Comparison of ENCODE assay signal across 8 cellular contexts in genomic region chr15:63473749-63473998, GRCh38. TPM values are rescaled to one million over a fixed set of nuclear protein-coding genes. Genes with fewer than 3 reads are reported as not detected.
DNase-seq lines count a peak whose midpoint lies in the region; ATAC-seq and TF ChIP-seq lines count a peak whose summit lies in the region.

No MANE protein-coding gene starts in this region.

- 96% methylated on average over 1 of the region's 1 CpG for WGBS in smooth muscle cell (ENCODE audit: low lambda C conversion rate)

- H3K27me3 Mint-ChIP-seq in activated naive CD8-positive, alpha-beta T cell treated with anti-CD3 and anti-CD28 coated beads for 36 hours, result no peaks in the 10 kb centered on the region

- no peak overlapping the region for H3K4me2 ChIP-seq in smooth muscle cell

- peaks cover 46% of the 10 kb centered on the region for H3K4me1 Mint-ChIP-seq in activated naive CD8-positive, alpha-beta T cell treated with anti-CD3 and anti-CD28 coated beads for 36 hours

- H3K27ac Mint-ChIP-seq in activated naive CD8-positive, alpha-beta T cell treated with anti-CD3 and anti-CD28 coated beads for 36 hours, result peak overlapping the region; percentile 84

- H3K9ac ChIP-seq in smooth muscle cell (ENCODE audit: low read depth), result no peak overlapping the region

- ATAC-seq in GM18867 (IDR thresholded peaks at IDR 0.05; ENCODE audit: unreplicated experiment) (peak; percentile 6), HG02759 (IDR thresholded peaks at IDR 0.05; ENCODE audit: unreplicated experiment) (peak; percentile 17)

- peaks cover under 1% of the 10 kb centered on the region for H3K27me3 ChIP-seq in smooth muscle cell (ENCODE audit: low read depth)

- peaks cover 4% of the 10 kb centered on the region for H3K4me1 ChIP-seq in smooth muscle cell (ENCODE audit: low read depth)

- no peaks in the 10 kb centered on the region for H3K36me3 Mint-ChIP-seq in activated naive CD8-positive, alpha-beta T cell treated with anti-CD3 and anti-CD28 coated beads for 36 hours

- no peak for DNase-seq in activated naive CD8-positive, alpha-beta T cell treated with anti-CD3 and anti-CD28 coated beads for 36 hours
- DNase-seq in smooth muscle cell (lab: John Stamatoyannopoulos, UW; ENCODE audit: unreplicated experiment) (no peak), cerebellar cortex (ENCODE audit: low spot score) (no peak), DMS53 (lab: John Stamatoyannopoulos, UW) (no peak), NCI-H1092 treated with DMSO at 0.1 percent for 48 hours (lab: John Stamatoyannopoulos, UW) (no peak), NCI-H2171 treated with DMSO at 0.1 percent for 48 hours (lab: John Stamatoyannopoulos, UW) (no peak)

- no peaks in the 10 kb centered on the region for H3K79me2 ChIP-seq in smooth muscle cell (ENCODE audit: low read depth)

- H2AFZ ChIP-seq in smooth muscle cell (ENCODE audit: low read depth), result no peak overlapping the region

- H3K4me3 ChIP-seq in smooth muscle cell, result no peak overlapping the region

- H3K9me3 ChIP-seq in smooth muscle cell (replicated peaks; ENCODE audit: low read depth), result no peaks in the 10 kb centered on the region

- H3K36me3 ChIP-seq in smooth muscle cell (ENCODE audit: low read depth), result no peaks in the 10 kb centered on the region

- no peak overlapping the region for H3K4me3 Mint-ChIP-seq in activated naive CD8-positive, alpha-beta T cell treated with anti-CD3 and anti-CD28 coated beads for 36 hours

- H4K20me1 ChIP-seq in smooth muscle cell (ENCODE audit: low read depth), result no peaks in the 10 kb centered on the region

- TF ChIP-seq CTCF in smooth muscle cell (IDR thresholded peaks at IDR 0.05; ENCODE audit: borderline replicate concordance, insufficient read depth, poor library complexity, severe bottlenecking), result no peak

- peaks cover 9% of the 10 kb centered on the region for H3F3A ChIP-seq in smooth muscle cell (ENCODE audit: low read depth)

- H3K9me3 Mint-ChIP-seq in activated naive CD8-positive, alpha-beta T cell treated with anti-CD3 and anti-CD28 coated beads for 36 hours, result peaks cover 1% of the 10 kb centered on the region

- H3K27ac ChIP-seq in smooth muscle cell (ENCODE audit: low read depth), result peak overlapping the region; percentile 77

RNA-seq across cellular contexts. Expression of gene USP3, which starts 30.7 kb away (rescaled TPM):
- 10 to 100 TPM; 42.2 to 46.0 TPM for total RNA-seq in activated naive CD8-positive, alpha-beta T cell treated with anti-CD3 and anti-CD28 coated beads for 36 hours
- total RNA-seq in smooth muscle cell, result 25.5 and 26.2 TPM in 2 replicates
- 17.1 and 18.8 TPM in 2 replicates for polyA plus RNA-seq in smooth muscle cell
